9 cellular contexts compared by ENCODE assay signal in the genomic region with DNA sequence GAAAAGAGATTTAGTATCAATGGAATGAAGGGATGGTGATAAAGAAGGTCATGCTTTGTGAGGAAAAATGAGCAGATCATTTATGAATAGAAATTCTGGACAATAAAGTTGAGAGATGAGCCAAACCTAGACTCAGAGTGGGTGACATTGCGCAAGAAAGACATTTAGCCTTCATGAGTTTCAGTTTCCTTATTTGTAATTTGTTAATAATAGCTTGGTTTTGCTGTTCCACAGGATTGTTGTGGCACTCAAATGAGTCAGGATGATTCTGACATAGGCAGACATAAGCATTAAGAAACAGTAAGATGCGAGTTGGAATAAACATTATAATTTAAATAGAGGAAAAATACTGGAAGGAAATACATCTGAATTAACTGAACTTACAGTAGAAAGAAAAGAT. TPM values are rescaled to one million over a fixed set of nuclear protein-coding genes. Genes with fewer than 3 reads are reported as not detected.
DNase-seq lines count a peak whose midpoint lies in the region; ATAC-seq, FAIRE-seq and TF ChIP-seq lines count a peak whose summit lies in the region.
"Had no signal": no experiment of that assay in that cellular context is flagged by ENCODE, and none has a peak within 500 bp of the region (broad histone marks: within the 10 kb centered on the region; RNA-seq: fewer than 3 reads in every experiment).

No MANE protein-coding gene starts in this region.

- H3K79me2 ChIP-seq in K562 (ENCODE audit: control insufficient read depth, insufficient read depth, low read length), result no peaks in the 10 kb centered on the region

- POLR2A ChIA-PET in MCF 10A (lab: Yijun Ruan, JAX) (interaction anchor here (0.9 to 2.8 kb wide), 11 partner anchors 8 to 1286 kb away, joined by 3 to 21 read pairs (median 7); a partner anchor contains a TSS), K562 (lab: Yijun Ruan, JAX) (no interaction called here)

- DNase-seq in MCF 10A (ENCODE audit: unreplicated experiment), result peak; percentile 84
- no peak for DNase-seq in breast epithelium (ENCODE audit: low spot score in 2 of 2)
- DNase-seq in K562 (ENCODE audit: extremely low read depth in 1 of 4, low spot score in 3 of 4), result no peak
- DNase-seq in aorta, result no peak
- DNase-seq in DMS79 (lab: John Stamatoyannopoulos, UW), result no peak
- DNase-seq in KBM-7, result no peak
- DNase-seq in mesothelial cell of epicardium (ENCODE audit: low spot score in 2 of 2, unreplicated experiment in 2 of 2), result no peak
- DNase-seq: activated B cell treated with CpG ODN at 0.5 μM for 24 hours had no signal

- H3K27ac ChIP-seq in breast epithelium (peak overlapping the region in 1 of 2 donors; percentile 64), K562 (ENCODE audit: extremely low read depth, low read depth, low read length) (no peak overlapping the region), aorta (ENCODE audit: low read depth in 1 of 2, low read length in 2 of 2) (no peak overlapping the region)

- H3K9ac ChIP-seq in K562 (ENCODE audit: insufficient read depth in 1 of 2, low read depth in 2 of 2, low read length in 2 of 2), result no peak overlapping the region

- H3K4me1 ChIP-seq in breast epithelium, result peaks cover 0 to 3% of the 10 kb centered on the region in 2 donors
- no peaks in the 10 kb centered on the region; a peak in 1 of 5 replicates for H3K4me1 ChIP-seq in K562 (replicated peaks in 1 of 2; ENCODE audit: control insufficient read depth in 2 of 2, insufficient read depth in 2 of 2, low read length in 2 of 2)
- H3K4me1 ChIP-seq in aorta (ENCODE audit: control insufficient read depth in 1 of 2, insufficient read depth in 2 of 2, low read length in 2 of 2), result no peaks in the 10 kb centered on the region

- H3K27ac Mint-ChIP-seq in MCF 10A (ENCODE audit: low read depth, unreplicated experiment), result no peak overlapping the region
- no peak overlapping the region for H3K27ac Mint-ChIP-seq in mesothelial cell of epicardium
- H3K27ac Mint-ChIP-seq: activated B cell treated with CpG ODN at 0.5 μM for 24 hours had no signal

- H3K36me3 Mint-ChIP-seq in MCF 10A (ENCODE audit: insufficient read depth, unreplicated experiment) (no peaks in the 10 kb centered on the region), mesothelial cell of epicardium (no peaks in the 10 kb centered on the region)

- H2AFZ ChIP-seq in K562 (ENCODE audit: low read depth, low read length), result no peak overlapping the region

- H4K20me1 ChIP-seq in K562 (replicated peaks; ENCODE audit: control insufficient read depth, insufficient read depth, low read length), result no peaks in the 10 kb centered on the region

- BruUV-seq in MCF 10A (replicated peaks; lab: Mats Ljungman, UMichigan) (no TSS peak), K562 (replicated peaks; lab: Mats Ljungman, UMichigan) (no TSS peak)

- H3K9me3 ChIP-seq in breast epithelium (no peaks in the 10 kb centered on the region), K562 (replicated peaks; ENCODE audit: control insufficient read depth, insufficient read depth, low read depth, low read length) (no peaks in the 10 kb centered on the region), aorta (ENCODE audit: control insufficient read depth, low read length) (no peaks in the 10 kb centered on the region)

- WGBS in K562 (ENCODE audit: insufficient coverage, low coverage, missing lambda C conversion rate), result 9% methylated on average over 2 of the region's 2 CpGs
- 78 to 88% methylated on average over 2 of the region's 2 CpGs for WGBS in aorta, 2 donors

- peaks cover 12% of the 10 kb centered on the region for H3K4me1 Mint-ChIP-seq in MCF 10A (ENCODE audit: insufficient read depth, unreplicated experiment)
- H3K4me1 Mint-ChIP-seq in mesothelial cell of epicardium, result no peaks in the 10 kb centered on the region
- H3K4me1 Mint-ChIP-seq: activated B cell treated with CpG ODN at 0.5 μM for 24 hours had no signal

- ATAC-seq in HG03342 (IDR thresholded peaks at IDR 0.05; ENCODE audit: unreplicated experiment), result peak; percentile 86
- no peak for ATAC-seq in K562
- peak; percentile 80 for ATAC-seq in aorta (ENCODE audit: low FRiP score)

- intact Hi-C loops in MCF 10A (cut with micrococcal nuclease), result no loop called here
- intact Hi-C loops in breast epithelium (cut with DNase I; ENCODE audit: low total_unique reads), result no loop called here
- intact Hi-C loops in K562 (cut with micrococcal nuclease), result no loop called here
- intact Hi-C loops in aorta (cut with DNase I), result no loop called here

- H3K27me3 ChIP-seq in breast epithelium (no peaks in the 10 kb centered on the region), K562 (ENCODE audit: control insufficient read depth in 2 of 2, insufficient read depth in 2 of 2, low read length in 2 of 2) (no peaks in the 10 kb centered on the region), aorta (ENCODE audit: control insufficient read depth in 1 of 2, insufficient read depth in 2 of 2, low read length in 1 of 2) (no peaks in the 10 kb centered on the region)

- no peak for TF ChIP-seq CTCF in MCF 10A (IDR thresholded peaks at IDR 0.05; ENCODE audit: unreplicated experiment)
- no peak for TF ChIP-seq CTCF in breast epithelium (IDR thresholded peaks at IDR 0.05)
- TF ChIP-seq CTCF in K562 (IDR thresholded peaks at IDR 0.05 in 2 of 3, conservative IDR thresholded peaks at IDR 0.05 in 1 of 3; ENCODE audit: insufficient read depth in 2 of 3, low read depth in 1 of 3, low read length in 3 of 3), result no peak
- TF ChIP-seq CTCF in mesothelial cell of epicardium (IDR thresholded peaks at IDR 0.05; ENCODE audit: unreplicated experiment), result no peak

- TF ChIP-seq EP300 in K562 (IDR thresholded peaks at IDR 0.05; ENCODE audit: low read length), result no peak

- H3K4me3 ChIP-seq in breast epithelium (no peak overlapping the region), K562 (no peak overlapping the region), aorta (ENCODE audit: low read length in 2 of 2) (no peak overlapping the region)

- CTCF ChIA-PET in MCF 10A (lab: Yijun Ruan, JAX), result interaction anchor here (0.6 to 1.1 kb wide), 6 partner anchors 10 to 289 kb away, joined by 3 to 4 read pairs (median 4); a partner anchor contains a TSS
- CTCF ChIA-PET in K562 (lab: Yijun Ruan, JAX; ENCODE audit: low intra/inter-chr PET ratio), result no interaction called here

- no peak for TF ChIP-seq POLR2A in breast epithelium (IDR thresholded peaks at IDR 0.05)
- no peak for TF ChIP-seq POLR2A in K562 (conservative IDR thresholded peaks at IDR 0.05)

- no peaks in the 10 kb centered on the region for H3K9me1 ChIP-seq in K562 (ENCODE audit: control insufficient read depth, insufficient read depth, low read length)

- H3K9me3 Mint-ChIP-seq in MCF 10A (ENCODE audit: unreplicated experiment) (no peaks in the 10 kb centered on the region), mesothelial cell of epicardium (no peaks in the 10 kb centered on the region)
- H3K9me3 Mint-ChIP-seq: activated B cell treated with CpG ODN at 0.5 μM for 24 hours had no signal

- H3K36me3 ChIP-seq in breast epithelium, result no peaks in the 10 kb centered on the region
- no peaks in the 10 kb centered on the region for H3K36me3 ChIP-seq in K562 (ENCODE audit: control insufficient read depth, insufficient read depth, low read length)
- H3K36me3 ChIP-seq in aorta (ENCODE audit: control insufficient read depth in 1 of 2, insufficient read depth in 2 of 2, low read length in 1 of 2), result no peaks in the 10 kb centered on the region

- no peak for TF ChIP-seq RAD21 in K562 (CRISPR knock-in tag; conservative IDR thresholded peaks at IDR 0.05 in 1 of 2, IDR thresholded peaks at IDR 0.05 in 1 of 2)

- no peak for FAIRE-seq in K562 (lab: Jason Lieb, UNC)

- in situ Hi-C loops in K562 (cut with MboI), result no loop called here
- in situ Hi-C loops in KBM-7 (cut with MboI; ENCODE audit: low pct_unique_long_range_greater_than_20kb, low sequenced_read_pairs), result no loop called here

- no peak overlapping the region for H3K4me2 ChIP-seq in K562 (ENCODE audit: insufficient read depth, low read length)

- H3K27me3 Mint-ChIP-seq in MCF 10A (ENCODE audit: insufficient read depth, unreplicated experiment) (no peaks in the 10 kb centered on the region), mesothelial cell of epicardium (ENCODE audit: low read depth) (no peaks in the 10 kb centered on the region)
- H3K27me3 Mint-ChIP-seq: activated B cell treated with CpG ODN at 0.5 μM for 24 hours had no signal

- no peak overlapping the region for H3K4me3 Mint-ChIP-seq in MCF 10A (ENCODE audit: unreplicated experiment)
- H3K4me3 Mint-ChIP-seq in mesothelial cell of epicardium, result no peak overlapping the region
- H3K4me3 Mint-ChIP-seq: activated B cell treated with CpG ODN at 0.5 μM for 24 hours had no signal

TF ChIP-seq in K562, 482 proteins besides CTCF, POLR2A, EP300 and RAD21:
- TF ChIP-seq HOXB6 (CRISPR knock-in tag; IDR thresholded peaks at IDR 0.05; ENCODE audit: borderline replicate concordance) (no peak), CEBPG (CRISPR knock-in tag; IDR thresholded peaks at IDR 0.05) (no peak), CEBPG (tag; conservative IDR thresholded peaks at IDR 0.05 in 1 of 2, IDR thresholded peaks at IDR 0.05 in 1 of 2) (peak; percentile 34 to 93; a peak in 3 of 4 replicates), CEBPB (tag; IDR thresholded peaks at IDR 0.05) (peak; percentile 67)

RNA-seq across cellular contexts. Expression of a gene that starts 34.8 kb away (rescaled TPM):
- total RNA-seq in MCF 10A (2022) (14.1 and 16.8 TPM in 2 replicates), breast epithelium (10 to 100 TPM in 2 of 3 donors, under 1 TPM in 1; 0.80 to 33.7 (median 11.8) TPM), K562 (2014; rRNA removed) (0.04 TPM in 1 of 2 replicates, not detected in the other), K562 (2014; rRNA removed; fragmentation: Illumina TruSeq; extraction: Trizol) (not detected in 2 replicates), K562 (2015; rRNA removed; fragmentation: Illumina TruSeq; extraction: Trizol) (not detected in 2 replicates), K562 (2021) (0.09 and 0.11 TPM in 2 replicates), aorta (1 to 10 TPM; 5.2 to 8.0 TPM), mesothelial cell of epicardium (4.1 to 4.7 TPM (median 4.1 TPM) in 3 replicates)
- total RNA-seq in K562 (2011; cell fraction: chromatin; rRNA removed; ENCODE audit: low replicate concordance), result 0.05 TPM in 1 of 2 replicates, not detected in the other
- total RNA-seq in K562 (2011; cell fraction: nucleolus; rRNA removed), result not detected in 2 replicates
- total RNA-seq in K562 (2011; cell fraction: nucleoplasm; rRNA removed), result 0.07 and 0.08 TPM in 2 replicates
- polyA plus RNA-seq in K562 (2011; rRNA removed) (0.01 TPM in 2 replicates), K562 (2014; fragmentation: Illumina TruSeq; extraction: Trizol) (not detected in 2 replicates), K562 (2014; fragmentation: Nextera tagmentation; extraction: Ambion mirVana) (under 1 TPM in 1 of 2 experiments, not detected in 1; 0.01 TPM), K562 (2014; rRNA removed) (0.04 and 0.05 TPM in 2 replicates), aorta (1 to 10 TPM in 1 of 2 donors, under 1 TPM in 1; 0.50 to 2.0 TPM)
- polyA plus RNA-seq in K562 (2011; cell fraction: cytosol; rRNA removed), result 0.01 and 0.04 TPM in 2 replicates
- polyA plus RNA-seq in K562 (2011; cell fraction: nucleus; rRNA removed), result 0.04 TPM in 1 of 2 replicates, not detected in the other
- 0.03 and 0.04 TPM in 2 replicates for polyA plus RNA-seq in K562 (2012)
- 0.12 TPM in 1 of 2 replicates, not detected in the other for polyA minus RNA-seq in K562 (2011; rRNA and poly(A)+ RNA removed)
- polyA minus RNA-seq in K562 (2011; cell fraction: cytosol; rRNA and poly(A)+ RNA removed), result 0.46 TPM in 1 of 2 replicates, not detected in the other
- polyA minus RNA-seq in K562 (2011; cell fraction: nucleus; rRNA and poly(A)+ RNA removed), result under 0.01 TPM in 2 replicates
